8 cellular contexts compared by ENCODE assay signal in genomic region chr2:129253461-129253812, GRCh38.
DNase-seq lines count a peak whose midpoint lies in the region; ATAC-seq and TF ChIP-seq lines count a peak whose summit lies in the region.

No MANE protein-coding gene starts in this region.

- H4K20me1 ChIP-seq in OCI-LY1 (ENCODE audit: insufficient read depth, low read length) = no peaks in the 10 kb centered on the region

- no peak overlapping the region for H3K4me3 ChIP-seq in OCI-LY1 (ENCODE audit: low read depth, low read length, poor library complexity, severe bottlenecking)
- no peak overlapping the region for H3K4me3 ChIP-seq in esophagus squamous epithelium

- TF ChIP-seq CTCF in OCI-LY1 (IDR thresholded peaks at IDR 0.05; ENCODE audit: low read length) (peak; percentile 37; the same call in 1 of the 2 replicates), esophagus squamous epithelium (IDR thresholded peaks at IDR 0.05) (peak in 5 of 6 experiments; percentile 31 to 73 (median 53)), progenitor cell of endocrine pancreas (IDR thresholded peaks at IDR 0.05; ENCODE audit: unreplicated experiment) (peak; percentile 53)

- TF ChIP-seq POLR2A in esophagus squamous epithelium (IDR thresholded peaks at IDR 0.05) = no peak

- H3K4me2 ChIP-seq in OCI-LY1 (ENCODE audit: low read length) = no peak overlapping the region

- WGBS in esophagus squamous epithelium, 2 donors = 42 to 43% methylated on average over 1 to 4 of the region's 5 CpGs

- H3K9me3 ChIP-seq in OCI-LY1 (ENCODE audit: low read length) (no peaks in the 10 kb centered on the region), esophagus squamous epithelium (peaks cover 0 to 4% (median 4%) of the 10 kb centered on the region in 3 donors)

- peak; percentile 10 for DNase-seq in HEK293T (ENCODE audit: extremely low spot score)
- no peak for DNase-seq in esophagus squamous epithelium (lab: John Stamatoyannopoulos, UW)
- DNase-seq in progenitor cell of endocrine pancreas (ENCODE audit: low spot score, unreplicated experiment) = no peak
- DNase-seq in mesenteric fat pad (ENCODE audit: low spot score) = no peak
- DNase-seq in GM19238 (ENCODE audit: insufficient read length, low spot score) = no peak
- no peak for DNase-seq in NCI-H146 treated with DMSO at 0.1 percent for 48 hours (lab: John Stamatoyannopoulos, UW; ENCODE audit: unreplicated experiment)

- H3K27ac Mint-ChIP-seq in progenitor cell of endocrine pancreas = no peak overlapping the region

- H3K27ac ChIP-seq in OCI-LY1 (ENCODE audit: low read depth, low read length, poor library complexity, severe bottlenecking) (no peak overlapping the region), esophagus squamous epithelium (peak overlapping the region in 1 of 4 donors; percentile 59)

- peaks cover 16% of the 10 kb centered on the region for H3K27me3 Mint-ChIP-seq in progenitor cell of endocrine pancreas

- H3K4me1 Mint-ChIP-seq in progenitor cell of endocrine pancreas (ENCODE audit: low read depth) = peaks cover 7% of the 10 kb centered on the region

- H3K9me2 ChIP-seq in OCI-LY1 (ENCODE audit: low read depth, low read length) = no peaks in the 10 kb centered on the region

- no peak overlapping the region for H2AFZ ChIP-seq in OCI-LY1 (ENCODE audit: low read length)

- H3K79me2 ChIP-seq in OCI-LY1 (ENCODE audit: insufficient read depth, low read length) = no peaks in the 10 kb centered on the region

- H3F3A ChIP-seq in OCI-LY1 (ENCODE audit: insufficient read depth, low read length) = no peaks in the 10 kb centered on the region

- intact Hi-C loops in esophagus squamous epithelium (cut with DNase I) = no loop called here

- H3K36me3 Mint-ChIP-seq in progenitor cell of endocrine pancreas (ENCODE audit: insufficient read depth) = peaks cover under 1% of the 10 kb centered on the region

- H3K36me3 ChIP-seq in OCI-LY1 (ENCODE audit: insufficient read depth, low read length) (no peaks in the 10 kb centered on the region), esophagus squamous epithelium (no peaks in the 10 kb centered on the region)

- no peak for ATAC-seq in HG03521 (IDR thresholded peaks at IDR 0.05; ENCODE audit: unreplicated experiment)

- H3K27me3 ChIP-seq in OCI-LY1 (ENCODE audit: insufficient read depth, low read length) = no peaks in the 10 kb centered on the region
- H3K27me3 ChIP-seq in esophagus squamous epithelium = no peaks in the 10 kb centered on the region

- H3K4me3 Mint-ChIP-seq in progenitor cell of endocrine pancreas (ENCODE audit: low read depth) = no peak overlapping the region

- POLR2A ChIA-PET in HEK293T (lab: Yijun Ruan, JAX) = no interaction called here

- H3K9ac ChIP-seq in OCI-LY1 (ENCODE audit: low read length) = no peak overlapping the region

- H3K4me1 ChIP-seq in OCI-LY1 (ENCODE audit: insufficient read depth, low read length, severe bottlenecking) = no peaks in the 10 kb centered on the region
- H3K4me1 ChIP-seq in esophagus squamous epithelium = peaks cover 0 to 25% (median 0%) of the 10 kb centered on the region in 3 donors

- CTCF ChIA-PET in HEK293T (lab: Yijun Ruan, JAX) = interaction anchor here (0.6 to 1.0 kb wide), 3 partner anchors 59 to 335 kb away, joined by 3 to 4 read pairs (median 3); no protein-coding TSS in a partner anchor

- peaks cover 5% of the 10 kb centered on the region for H3K9me3 Mint-ChIP-seq in progenitor cell of endocrine pancreas (ENCODE audit: low read depth)

TF ChIP-seq in HEK293T, 16 proteins besides CTCF, POLR2A, EP300 and RAD21:
- no peak for TF ChIP-seq ELF4 (IDR thresholded peaks at IDR 0.05)
- no peak for TF ChIP-seq L3MBTL2 (conservative IDR thresholded peaks at IDR 0.05)
- TF ChIP-seq FOXA1 (IDR thresholded peaks at IDR 0.05) = no peak
- TF ChIP-seq SUZ12 (IDR thresholded peaks at IDR 0.05) = no peak
- TF ChIP-seq PKNOX1 (IDR thresholded peaks at IDR 0.05) = no peak
- TF ChIP-seq FOXK2 (IDR thresholded peaks at IDR 0.05) = no peak
- no peak for TF ChIP-seq HDGF (IDR thresholded peaks at IDR 0.05; ENCODE audit: borderline replicate concordance)
- no peak for TF ChIP-seq FOXM1 (IDR thresholded peaks at IDR 0.05; ENCODE audit: borderline replicate concordance)
- TF ChIP-seq ZNF384 (IDR thresholded peaks at IDR 0.05) = no peak
- no peak for TF ChIP-seq TARDBP (IDR thresholded peaks at IDR 0.05)
- no peak for TF ChIP-seq NFRKB (IDR thresholded peaks at IDR 0.05)
- no peak for TF ChIP-seq ARNT (IDR thresholded peaks at IDR 0.05)
- no peak for TF ChIP-seq SP1 (IDR thresholded peaks at IDR 0.05)
- TF ChIP-seq LEF1 (IDR thresholded peaks at IDR 0.05; ENCODE audit: borderline replicate concordance) = no peak
- TF ChIP-seq CTBP1 (IDR thresholded peaks at IDR 0.05; ENCODE audit: borderline replicate concordance) = no peak
- no peak for TF ChIP-seq BHLHE40 (IDR thresholded peaks at IDR 0.05; ENCODE audit: borderline replicate concordance)
